In genomic region chr7:46626261-46627037, GRCh38 we compare ENCODE assay signal across 31 cellular contexts.
A peak's percentile ranks its signal among the peaks of the same experiment; 100 is the strongest.
DNase-seq lines count a peak whose midpoint lies in the region; ATAC-seq, FAIRE-seq and TF ChIP-seq lines count a peak whose summit lies in the region.
"Had no signal": no experiment of that assay in that cellular context is flagged by ENCODE, and none has a peak within 500 bp of the region (broad histone marks: within the 10 kb centered on the region; RNA-seq: fewer than 3 reads in every experiment).

No MANE protein-coding gene starts in this region.

- H3K4me1 Mint-ChIP-seq in GM23338 = peaks cover 22% of the 10 kb centered on the region; the same call in 2 of the 3 replicates
- H3K4me1 Mint-ChIP-seq: activated CD4-positive, alpha-beta T cell treated with anti-CD3 and anti-CD28 coated beads, Interleukin-2, amount 10 ng/mL, durations not matched to agents 7 days and 5 days; activated CD8-positive, alpha-beta memory T cell treated with anti-CD3 and anti-CD28 coated beads, Interleukin-2, amount 10 ng/mL, durations not matched to agents 7 days and 5 days; naive thymus-derived CD8-positive, alpha-beta T cell had no signal

- H3K27ac ChIP-seq in GM23338 (ENCODE audit: low read depth) (no peak overlapping the region), right atrium auricular region (no peak overlapping the region), small intestine (ENCODE audit: low read depth in 1 of 2, low read length in 1 of 2) (no peak overlapping the region)
- H3K27ac ChIP-seq: adrenal gland, C4-2B, left lung, stomach, thyroid gland, vagina, WERI-Rb-1 had no signal

- no peaks in the 10 kb centered on the region for H3K79me2 ChIP-seq in GM23338 (replicated peaks; ENCODE audit: insufficient read depth)

- WGBS in small intestine, 3 donors = 86 to 90% (median 88%) methylated on average over 8 of the region's 8 CpGs

- no peaks in the 10 kb centered on the region for H3F3A ChIP-seq in GM23338 (replicated peaks; ENCODE audit: low read depth)

- TF ChIP-seq CTCF in GM23338 (conservative IDR thresholded peaks at IDR 0.05; ENCODE audit: low read depth in 2 of 2) (no peak), right atrium auricular region (IDR thresholded peaks at IDR 0.05) (no peak)

- no peaks in the 10 kb centered on the region for H3K36me3 ChIP-seq in GM23338 (ENCODE audit: insufficient read depth)
- H3K36me3 ChIP-seq in right atrium auricular region = no peaks in the 10 kb centered on the region
- no peaks in the 10 kb centered on the region for H3K36me3 ChIP-seq in small intestine (ENCODE audit: control insufficient read depth in 2 of 2, insufficient read depth in 2 of 2, low read length in 2 of 2)
- H3K36me3 ChIP-seq: adrenal gland, left lung, MG63, stomach, thyroid gland, vagina, WERI-Rb-1 had no signal

- peak overlapping the region; percentile 21; the same call in 1 of the 2 replicates for H2AFZ ChIP-seq in GM23338

- peak; percentile 16 for DNase-seq in GM23338 (ENCODE audit: low spot score)
- DNase-seq in NCI-H2029 (lab: John Stamatoyannopoulos, UW) = peak; percentile 12
- peak; percentile 91 for DNase-seq in SHP77 treated with DMSO at 0.1 percent for 48 hours (lab: John Stamatoyannopoulos, UW)
- DNase-seq in myocyte (ENCODE audit: low read depth) = peak; percentile 94
- no peak for DNase-seq in right atrium auricular region (ENCODE audit: low spot score)
- no peak for DNase-seq in small intestine
- no peak for DNase-seq in activated effector memory CD4-positive, alpha-beta T cell treated with anti-CD3 and anti-CD28 coated beads, Interleukin-2, amount 50 U/mL, for 16 hours
- DNase-seq: activated CD4-positive, alpha-beta T cell treated with anti-CD3 and anti-CD28 coated beads, Interleukin-2, amount 10 ng/mL, durations not matched to agents 7 days and 5 days; activated CD8-positive, alpha-beta memory T cell treated with anti-CD3 and anti-CD28 coated beads, Interleukin-2, amount 10 ng/mL, durations not matched to agents 7 days and 5 days; activated naive CD4-positive, alpha-beta T cell treated with Interleukin-2 at 50 U/mL for 16 hours; activated T-cell treated with anti-CD3 and anti-CD28 coated beads, Interleukin-2, amount 50 U/mL, for 48 hours; adrenal gland; hypothalamus; KBM-7; left lung; MG63; naive thymus-derived CD8-positive, alpha-beta T cell; NCI-H1436; NCI-H510A treated with DMSO at 0.1 percent for 48 hours; nucleus accumbens; PC-3; stimulated activated CD8-positive, alpha-beta memory T cell treated with anti-CD3 and anti-CD28 coated beads, Interleukin-4, amount 100 ng/mL, for 48 hours; stomach; thyroid gland; WERI-Rb-1 had no signal

- H3K9me3 ChIP-seq in right atrium auricular region (no peaks in the 10 kb centered on the region), small intestine (ENCODE audit: control insufficient read depth, low read depth) (no peaks in the 10 kb centered on the region)
- H3K9me3 ChIP-seq: adrenal gland, left lung, MG63, stomach, thyroid gland, vagina had no signal

- H3K4me1 ChIP-seq in GM23338 (ENCODE audit: insufficient read depth) (peaks cover 12% of the 10 kb centered on the region; the same call in 1 of the 2 replicates), right atrium auricular region (no peaks in the 10 kb centered on the region), small intestine (ENCODE audit: control insufficient read depth in 2 of 2, insufficient read depth in 1 of 2, low read depth in 1 of 2, low read length in 1 of 2) (no peaks in the 10 kb centered on the region)
- H3K4me1 ChIP-seq: adrenal gland, left lung, stomach, thyroid gland, vagina had no signal

- no peaks in the 10 kb centered on the region for H3K27me3 ChIP-seq in GM23338 (ENCODE audit: insufficient read depth)
- no peaks in the 10 kb centered on the region for H3K27me3 ChIP-seq in right atrium auricular region
- no peaks in the 10 kb centered on the region for H3K27me3 ChIP-seq in small intestine (ENCODE audit: control insufficient read depth in 2 of 2, insufficient read depth in 2 of 2, low read length in 2 of 2)
- H3K27me3 ChIP-seq: adrenal gland, left lung, MG63, stomach, thyroid gland, vagina had no signal

- FAIRE-seq in small intestine (lab: Jason Lieb, UNC) = no peak
- FAIRE-seq: endothelial cell of umbilical vein had no signal

- no peak overlapping the region for H3K4me2 ChIP-seq in GM23338

- no peak overlapping the region for H3K4me3 ChIP-seq in GM23338
- H3K4me3 ChIP-seq in right atrium auricular region = no peak overlapping the region
- no peak overlapping the region for H3K4me3 ChIP-seq in small intestine (ENCODE audit: low read depth in 1 of 2, low read length in 2 of 2)
- H3K4me3 ChIP-seq: adrenal gland, left lung, MG63, stomach, thyroid gland, vagina had no signal

- no peak overlapping the region for H3K4me3 Mint-ChIP-seq in GM23338
- H3K4me3 Mint-ChIP-seq: activated CD4-positive, alpha-beta T cell treated with anti-CD3 and anti-CD28 coated beads, Interleukin-2, amount 10 ng/mL, durations not matched to agents 7 days and 5 days; activated CD8-positive, alpha-beta memory T cell treated with anti-CD3 and anti-CD28 coated beads, Interleukin-2, amount 10 ng/mL, durations not matched to agents 7 days and 5 days; brain; mesothelial cell of epicardium; naive thymus-derived CD8-positive, alpha-beta T cell had no signal

- H3K27ac Mint-ChIP-seq in GM23338 = no peak overlapping the region
- H3K27ac Mint-ChIP-seq: activated CD4-positive, alpha-beta T cell treated with anti-CD3 and anti-CD28 coated beads, Interleukin-2, amount 10 ng/mL, durations not matched to agents 7 days and 5 days; activated CD8-positive, alpha-beta memory T cell treated with anti-CD3 and anti-CD28 coated beads, Interleukin-2, amount 10 ng/mL, durations not matched to agents 7 days and 5 days; naive thymus-derived CD8-positive, alpha-beta T cell had no signal

- no peaks in the 10 kb centered on the region for H3K27me3 Mint-ChIP-seq in GM23338 (ENCODE audit: insufficient read depth, low read depth, poor library complexity)
- H3K27me3 Mint-ChIP-seq: activated CD4-positive, alpha-beta T cell treated with anti-CD3 and anti-CD28 coated beads, Interleukin-2, amount 10 ng/mL, durations not matched to agents 7 days and 5 days; activated CD8-positive, alpha-beta memory T cell treated with anti-CD3 and anti-CD28 coated beads, Interleukin-2, amount 10 ng/mL, durations not matched to agents 7 days and 5 days; brain had no signal

- H3K36me3 Mint-ChIP-seq in GM23338 (ENCODE audit: low read depth) = no peaks in the 10 kb centered on the region
- H3K36me3 Mint-ChIP-seq: activated CD8-positive, alpha-beta memory T cell treated with anti-CD3 and anti-CD28 coated beads, Interleukin-2, amount 10 ng/mL, durations not matched to agents 7 days and 5 days; brain; mesothelial cell of epicardium; naive thymus-derived CD8-positive, alpha-beta T cell had no signal

- H3K9me3 Mint-ChIP-seq in GM23338 = no peaks in the 10 kb centered on the region
- H3K9me3 Mint-ChIP-seq: activated CD4-positive, alpha-beta T cell treated with anti-CD3 and anti-CD28 coated beads, Interleukin-2, amount 10 ng/mL, durations not matched to agents 7 days and 5 days; brain had no signal

- peaks cover 14% of the 10 kb centered on the region; the same call in 1 of the 2 replicates for H3K9me2 ChIP-seq in GM23338 (ENCODE audit: insufficient read depth)

- no peaks in the 10 kb centered on the region for H4K20me1 ChIP-seq in GM23338 (replicated peaks; ENCODE audit: insufficient read depth)

- no peak for ATAC-seq in GM23338
- ATAC-seq in HG03025 (IDR thresholded peaks at IDR 0.05; ENCODE audit: low FRiP score, unreplicated experiment) = no peak
- ATAC-seq: activated CD8-positive, alpha-beta memory T cell treated with anti-CD3 and anti-CD28 coated beads, Interleukin-2, amount 10 ng/mL, durations not matched to agents 7 days and 5 days; left lung; naive thymus-derived CD8-positive, alpha-beta T cell; PC-3 had no signal

TF ChIP-seq in GM23338, 12 proteins besides CTCF, POLR2A, EP300 and RAD21:
- no peak for TF ChIP-seq POLR2AphosphoS5 (IDR thresholded peaks at IDR 0.05; ENCODE audit: low read depth)

Comparison
In these comparisons a context has a peak if more than half of its experiments do, and no peak if none do; other contexts are left out.
1. DNase-seq: peak in GM23338 (single experiment), NCI-H2029 (single experiment), SHP77 treated with DMSO at 0.1 percent for 48 hours (single experiment) and myocyte (single experiment); none in right atrium auricular region (single experiment), small intestine (single experiment) and activated effector memory CD4-positive, alpha-beta T cell treated with anti-CD3 and anti-CD28 coated beads, Interleukin-2, amount 50 U/mL, for 16 hours (single experiment).